23 cellular contexts compared by ENCODE assay signal in the genomic region with DNA sequence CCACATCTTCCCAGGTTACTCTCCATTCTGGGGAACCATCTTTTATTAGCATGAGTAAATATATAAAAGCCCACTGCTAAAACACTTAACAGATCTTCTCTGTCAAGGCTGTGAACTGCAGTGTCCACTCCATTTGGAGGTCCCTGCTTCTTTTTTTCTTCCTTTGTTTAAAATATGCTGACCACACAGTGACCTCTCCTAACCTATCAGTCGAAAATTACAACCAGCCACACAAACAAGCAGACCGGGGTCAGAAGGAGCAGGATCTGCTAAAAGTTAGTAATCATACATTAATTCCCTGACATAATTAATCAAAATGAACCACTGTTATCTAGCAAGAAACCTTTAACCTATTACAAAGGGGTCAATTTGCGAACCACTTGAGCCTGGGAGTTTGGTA.
"Had no signal": no experiment of that assay in that cellular context is flagged by ENCODE, and none has a peak within 500 bp of the region (broad histone marks: within the 10 kb centered on the region; RNA-seq: fewer than 3 reads in every experiment).

No MANE protein-coding gene starts in this region.

- H3K4me1 ChIP-seq: SJCRH30 had no signal

- DNase-seq: IMR-90, Kasumi-1, MM.1S, NCI-H1105, NCI-H1417, NCI-H1436 treated with DMSO at 0.1 percent for 48 hours, NCI-H1694, NCI-H1930, NCI-H2081, NCI-H2107, NCI-H226, NCI-H446, NCI-H510A, NCI-H524 treated with DMSO at 0.1 percent for 48 hours, NCI-H69, NCI-H774, PC-3, SHP77, SJCRH30 had no signal

- H3K4me2 ChIP-seq: KMS-11 had no signal

- ATAC-seq: Panc1, PC-3, SK-N-SH treated with all-trans-retinoic acid at 6 μM for 48 hours had no signal

- H3K27ac ChIP-seq: KMS-11, RWPE1, SJCRH30 had no signal

- H3K27me3 ChIP-seq: SJCRH30 had no signal

- H3K36me3 ChIP-seq: SJCRH30 had no signal

- H3K9ac ChIP-seq: KMS-11 had no signal

- H3K4me3 ChIP-seq: SJCRH30 had no signal
